In genomic region chr19:5070390-5070789, GRCh38 we compare ENCODE assay signal across 26 cellular contexts.
"Had no signal": no experiment of that assay in that cellular context is flagged by ENCODE, and none has a peak within 500 bp of the region (broad histone marks: within the 10 kb centered on the region; RNA-seq: fewer than 3 reads in every experiment).

No MANE protein-coding gene starts in this region.

- H3K27ac Mint-ChIP-seq: dendritic cell treated with granulocyte-macrophage colony-stimulating factor and Interleukin-4, amounts not matched to agents 40 ng/mL and 50 ng/mL, for 4 days; stimulated activated naive CD8-positive, alpha-beta T cell treated with anti-CD3 and anti-CD28 coated beads, Interleukin-15, Interleukin-2, amounts not matched to agents 100 ng/mL and 50 ng/mL, for 24 hours had no signal

- H3K9me3 Mint-ChIP-seq: dendritic cell treated with granulocyte-macrophage colony-stimulating factor and Interleukin-4, amounts not matched to agents 40 ng/mL and 50 ng/mL, for 4 days; memory B cell; nephron; neural progenitor cell; stimulated activated naive B cell treated with anti-CD40 and anti-IgM and Interleukin-4, amounts not matched to agents 10 μg/mL and 1 μg/mL and 100 μg/mL, for 72 hours; stimulated activated naive CD8-positive, alpha-beta T cell treated with anti-CD3 and anti-CD28 coated beads, Interleukin-15, Interleukin-2, amounts not matched to agents 100 ng/mL and 50 ng/mL, for 24 hours had no signal

- H3K4me1 ChIP-seq: colonic mucosa, esophagus squamous epithelium, lower lobe of right lung, psoas muscle, sigmoid colon, suprapubic skin, transverse colon had no signal

- H2AFZ ChIP-seq: neural progenitor cell had no signal

- H3K36me3 ChIP-seq: colonic mucosa, neural progenitor cell, ovary, transverse colon had no signal

- FAIRE-seq: endothelial cell of umbilical vein had no signal

- H3K4me3 ChIP-seq: colonic mucosa, esophagus squamous epithelium, heart right ventricle, lower lobe of right lung, neural progenitor cell, ovary, psoas muscle, sigmoid colon, suprapubic skin, transverse colon, vagina had no signal

- DNase-seq: colonic mucosa; effector CD8-positive, alpha-beta T cell; erythroblast; esophagus squamous epithelium; foreskin melanocyte; glutamatergic neuron; heart right ventricle; hippocampal formation; islet precursor cell; left ventricle myocardium superior; lower lobe of right lung; nucleus accumbens; ovary; sigmoid colon; stimulated activated CD4-positive, alpha-beta T cell treated with anti-CD3 and anti-CD28 coated beads, Interleukin-4, amount 100 ng/mL, for 4 hours; stimulated activated naive B cell treated with anti-CD40 and anti-IgM and Interleukin-4, amounts not matched to agents 10 μg/mL and 1 μg/mL and 100 μg/mL, for 72 hours; transverse colon had no signal

- ATAC-seq: heart right ventricle, left ventricle myocardium superior, lower lobe of right lung, psoas muscle had no signal

- H3K27ac ChIP-seq: colonic mucosa, esophagus squamous epithelium, heart right ventricle, lower lobe of right lung, neural progenitor cell, ovary, psoas muscle, sigmoid colon, suprapubic skin, transverse colon, vagina had no signal

- H3K27me3 ChIP-seq: colonic mucosa, esophagus squamous epithelium, heart right ventricle, neural progenitor cell, ovary, sigmoid colon, suprapubic skin, transverse colon, vagina had no signal

- H3K9me3 ChIP-seq: colonic mucosa, esophagus squamous epithelium, heart right ventricle, lower lobe of right lung, ovary, psoas muscle, sigmoid colon, suprapubic skin, transverse colon, vagina had no signal

- H3K4me2 ChIP-seq: neural progenitor cell had no signal

- H3K27me3 Mint-ChIP-seq: dendritic cell treated with granulocyte-macrophage colony-stimulating factor and Interleukin-4, amounts not matched to agents 40 ng/mL and 50 ng/mL, for 4 days; memory B cell; stimulated activated naive B cell treated with anti-CD40 and anti-IgM and Interleukin-4, amounts not matched to agents 10 μg/mL and 1 μg/mL and 100 μg/mL, for 72 hours; stimulated activated naive CD8-positive, alpha-beta T cell treated with anti-CD3 and anti-CD28 coated beads, Interleukin-15, Interleukin-2, amounts not matched to agents 100 ng/mL and 50 ng/mL, for 24 hours had no signal

- H3K4me3 Mint-ChIP-seq: dendritic cell treated with granulocyte-macrophage colony-stimulating factor and Interleukin-4, amounts not matched to agents 40 ng/mL and 50 ng/mL, for 4 days; nephron; neural progenitor cell; stimulated activated naive CD8-positive, alpha-beta T cell treated with anti-CD3 and anti-CD28 coated beads, Interleukin-15, Interleukin-2, amounts not matched to agents 100 ng/mL and 50 ng/mL, for 24 hours had no signal

- H3K9ac ChIP-seq: neural progenitor cell had no signal
